13 cellular contexts compared by ENCODE assay signal in the genomic region with DNA sequence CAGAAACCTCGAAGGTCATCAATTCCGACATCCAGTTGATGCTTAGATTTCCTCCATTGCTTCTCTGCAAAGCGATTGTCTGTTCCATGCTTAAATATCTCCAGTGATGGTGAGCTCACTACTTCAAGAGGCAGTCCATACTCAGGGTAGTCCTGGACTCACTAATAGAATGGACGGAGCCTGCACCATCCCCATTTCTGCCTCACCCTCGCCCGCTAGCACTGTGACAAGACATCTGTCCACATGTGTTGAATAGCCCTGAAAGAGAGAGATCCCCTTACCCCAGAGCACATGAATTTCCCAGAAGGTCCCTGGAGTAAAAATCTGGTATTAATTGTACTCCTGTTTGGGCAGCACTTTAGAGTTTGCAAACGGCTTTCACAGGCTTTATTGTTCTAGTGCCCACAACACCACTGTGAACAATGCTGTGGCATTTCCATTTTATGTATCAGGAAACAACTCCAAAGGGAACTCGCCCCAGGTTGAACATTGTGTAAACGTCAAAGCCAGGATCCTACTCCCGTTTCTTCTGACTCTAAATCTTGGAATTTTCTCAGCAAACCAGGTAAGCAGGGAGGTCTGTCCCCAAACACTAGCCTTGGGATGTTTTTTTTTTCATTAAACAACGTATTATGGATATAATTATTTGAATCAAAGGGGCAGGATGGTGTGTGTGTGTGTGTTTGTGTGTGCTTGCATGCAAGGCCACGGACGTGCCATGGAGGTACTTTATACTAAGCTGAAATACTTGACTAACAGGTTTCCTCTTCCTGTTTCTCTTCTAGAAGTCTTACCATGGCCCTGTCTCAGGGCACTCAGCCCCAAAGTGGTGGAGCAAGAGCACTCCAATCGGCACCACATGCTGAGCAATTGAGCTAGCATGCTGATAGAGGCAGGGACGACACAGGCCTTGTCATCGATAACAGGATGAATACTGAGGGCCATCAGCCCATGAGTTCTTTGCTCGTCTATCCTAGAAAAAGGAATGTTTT.
A peak's percentile ranks its signal among the peaks of the same experiment; 100 is the strongest.
DNase-seq lines count a peak whose midpoint lies in the region; ATAC-seq lines count a peak whose summit lies in the region.
"Had no signal": no experiment of that assay in that cellular context is flagged by ENCODE, and none has a peak within 500 bp of the region (broad histone marks: within the 10 kb centered on the region; RNA-seq: fewer than 3 reads in every experiment).

No MANE protein-coding gene starts in this region.

- H3K9ac ChIP-seq in neuronal stem cell (ENCODE audit: low read depth, low read length, poor library complexity) = no peak overlapping the region

- no peaks in the 10 kb centered on the region for H3K9me3 ChIP-seq in neuronal stem cell (replicated peaks in 1 of 2; ENCODE audit: control insufficient read depth in 2 of 2, insufficient read depth in 1 of 2, low read depth in 1 of 2, low read length in 2 of 2)
- H3K9me3 ChIP-seq: psoas muscle had no signal

- H3K27ac ChIP-seq in epithelial cell of prostate (peak overlapping the region; percentile 61), neuronal stem cell (replicated peaks; ENCODE audit: low read length) (no peak overlapping the region)
- H3K27ac ChIP-seq: psoas muscle had no signal

- H3K36me3 ChIP-seq in neuronal stem cell (replicated peaks in 1 of 2; ENCODE audit: control insufficient read depth in 2 of 2, insufficient read depth in 2 of 2, low read length in 2 of 2) = no peaks in the 10 kb centered on the region

- no peak overlapping the region for H3K18ac ChIP-seq in neuronal stem cell (ENCODE audit: low read length)

- ATAC-seq in Right ventricle myocardium superior (ENCODE audit: poor library complexity) = no peak
- ATAC-seq: psoas muscle; Right ventricle myocardium inferior; stimulated activated memory B cell treated with anti-CD40 and anti-IgM and Interleukin-4, amounts not matched to agents 10 μg/mL and 1 μg/mL and 100 μg/mL, for 72 hours had no signal

- no peak overlapping the region for H3K4ac ChIP-seq in neuronal stem cell (ENCODE audit: low read length)

- no CpG with 5 or more reads among the region's 17 CpGs for WGBS in neuronal stem cell (ENCODE audit: extremely low coverage in 2 of 2, insufficient read length in 2 of 2, insufficient replicate concordance in 1 of 2), 2 donors

- peak overlapping the region; percentile 7 for H2AK5ac ChIP-seq in neuronal stem cell (ENCODE audit: low read depth, low read length)

- no peak overlapping the region for H3K4me3 ChIP-seq in neuronal stem cell (ENCODE audit: low read length in 2 of 2)
- H3K4me3 ChIP-seq: psoas muscle had no signal

- H4K91ac ChIP-seq in neuronal stem cell (ENCODE audit: low read depth, low read length, poor library complexity) = no peak overlapping the region

- H4K8ac ChIP-seq in neuronal stem cell (ENCODE audit: low read depth, low read length) = no peak overlapping the region

- no peak overlapping the region for H3K23ac ChIP-seq in neuronal stem cell (ENCODE audit: low read depth, low read length, poor library complexity)

- H2BK15ac ChIP-seq in neuronal stem cell (ENCODE audit: low read length) = no peak overlapping the region

- DNase-seq in ELF-1 (ENCODE audit: low read depth, low spot score) = peak; percentile 71
- DNase-seq in NCI-H345 (lab: John Stamatoyannopoulos, UW) = peak; percentile 88
- DNase-seq in epithelial cell of prostate (ENCODE audit: low read depth, low spot score) = peak; percentile 77
- DNase-seq in neuronal stem cell (ENCODE audit: low spot score) = no peak
- no peak for DNase-seq in germinal center (ENCODE audit: low spot score)
- DNase-seq in AG08396 (ENCODE audit: low spot score) = no peak
- DNase-seq in inferior parietal cortex (ENCODE audit: extremely low spot score) = no peak
- DNase-seq in Right ventricle myocardium superior = no peak
- DNase-seq: NCI-H2227 treated with DMSO at 0.1 percent for 48 hours; psoas muscle; stimulated activated CD4-positive, alpha-beta T cell treated with anti-CD3 and anti-CD28 coated beads, Interleukin-2, amount 100 ng/mL, for 24 hours had no signal

- H3K4me1 ChIP-seq in neuronal stem cell (ENCODE audit: control insufficient read depth in 2 of 2, insufficient read depth in 1 of 2, low read depth in 1 of 2, low read length in 2 of 2) = peaks cover 7 to 22% of the 10 kb centered on the region in 2 donors
- H3K4me1 ChIP-seq: psoas muscle had no signal

- no peak overlapping the region for H3K4me2 ChIP-seq in neuronal stem cell (ENCODE audit: insufficient read depth, low read length, poor library complexity, severe bottlenecking)

- peaks cover 0 to 6% (median 6%) of the 10 kb centered on the region in 3 experiments for H3K27me3 ChIP-seq in neuronal stem cell (ENCODE audit: control insufficient read depth in 3 of 3, insufficient read depth in 3 of 3, low read depth in 1 of 3, low read length in 3 of 3)

- H2BK120ac ChIP-seq in neuronal stem cell (ENCODE audit: low read depth, low read length) = peak overlapping the region; percentile 75

- intact Hi-C loops in Right ventricle myocardium superior (cut with DNase I) = loop anchor here (10.0 kb wide), 1 partner anchor 183 kb away; no protein-coding TSS in a partner anchor

- H3K14ac ChIP-seq in neuronal stem cell (ENCODE audit: low read length) = no peak overlapping the region

- H2BK12ac ChIP-seq in neuronal stem cell (ENCODE audit: low read length) = peak overlapping the region; percentile 33

- no peak overlapping the region for H2BK5ac ChIP-seq in neuronal stem cell (ENCODE audit: low read length)

- H3K79me1 ChIP-seq in neuronal stem cell (ENCODE audit: low read depth, low read length) = no peaks in the 10 kb centered on the region

- H2AFZ ChIP-seq in neuronal stem cell (ENCODE audit: low read length) = no peak overlapping the region

Comparison
In these comparisons a context has a peak if more than half of its experiments do, and no peak if none do; other contexts are left out.
1. DNase-seq: peak in ELF-1 (single experiment), NCI-H345 (single experiment) and epithelial cell of prostate (single experiment); none in neuronal stem cell (single experiment), germinal center (single experiment), AG08396 (single experiment), inferior parietal cortex (single experiment) and Right ventricle myocardium superior (single experiment).